In genomic region chr9:127909839-127910273, GRCh38 we compare ENCODE assay signal across 20 cellular contexts. TPM values are rescaled to one million over a fixed set of nuclear protein-coding genes. Genes with fewer than 3 reads are reported as not detected.
A peak's percentile ranks its signal among the peaks of the same experiment; 100 is the strongest.
DNase-seq lines count a peak whose midpoint lies in the region; ATAC-seq and TF ChIP-seq lines count a peak whose summit lies in the region.
"Had no signal": no experiment of that assay in that cellular context is flagged by ENCODE, and none has a peak within 500 bp of the region (broad histone marks: within the 10 kb centered on the region; RNA-seq: fewer than 3 reads in every experiment).

No MANE protein-coding gene starts in this region.

- H3K4me3 Mint-ChIP-seq in CD4-positive, alpha-beta T cell = no peak overlapping the region
- H3K4me3 Mint-ChIP-seq in stimulated activated effector memory CD8-positive, alpha-beta T cell treated with anti-CD3 and anti-CD28 coated beads, Interleukin-12 subunit alpha, Interleukin-12 subunit beta, amount 100 ng/mL, for 72 hours = no peak overlapping the region
- H3K4me3 Mint-ChIP-seq: stimulated activated naive CD8-positive, alpha-beta T cell treated with anti-CD3 and anti-CD28 coated beads, Interleukin-15, Interleukin-2, amounts not matched to agents 100 ng/mL and 50 ng/mL, for 24 hours had no signal

- no peaks in the 10 kb centered on the region for H3K9me3 ChIP-seq in CD4-positive, alpha-beta T cell (ENCODE audit: control insufficient read depth, low read length)
- H3K9me3 ChIP-seq in OCI-LY1 (ENCODE audit: low read length) = no peaks in the 10 kb centered on the region
- H3K9me3 ChIP-seq: spleen, thyroid gland had no signal

- H3K9ac ChIP-seq in OCI-LY1 (ENCODE audit: low read length) = no peak overlapping the region

- intact Hi-C loops in CD4-positive, alpha-beta T cell (cut with DNase I, micrococcal nuclease) = loop anchor here (5.0 kb wide), 3 partner anchors 33 to 173 kb away; partner anchors contain the start of genes AK1 (in 1 of the 2), CDK9 (in 1 of the 2) and TOR2A (in 1 of the 2)

- no peaks in the 10 kb centered on the region for H3K27me3 ChIP-seq in CD4-positive, alpha-beta T cell (ENCODE audit: control insufficient read depth, insufficient read depth, low read length)
- H3K27me3 ChIP-seq in OCI-LY1 (ENCODE audit: insufficient read depth, low read length) = no peaks in the 10 kb centered on the region
- H3K27me3 ChIP-seq: cardiac muscle cell, spleen, thyroid gland had no signal

- H3K4me3 ChIP-seq in OCI-LY1 (ENCODE audit: low read depth, low read length, poor library complexity, severe bottlenecking) = no peak overlapping the region
- H3K4me3 ChIP-seq: cardiac muscle cell, spleen, thyroid gland had no signal

- H3K9me3 Mint-ChIP-seq in CD4-positive, alpha-beta T cell = no peaks in the 10 kb centered on the region
- no peaks in the 10 kb centered on the region for H3K9me3 Mint-ChIP-seq in stimulated activated effector memory CD8-positive, alpha-beta T cell treated with anti-CD3 and anti-CD28 coated beads, Interleukin-12 subunit alpha, Interleukin-12 subunit beta, amount 100 ng/mL, for 72 hours
- H3K9me3 Mint-ChIP-seq: stimulated activated naive CD8-positive, alpha-beta T cell treated with anti-CD3 and anti-CD28 coated beads, Interleukin-15, Interleukin-2, amounts not matched to agents 100 ng/mL and 50 ng/mL, for 24 hours had no signal

- peaks cover 7% of the 10 kb centered on the region; the same call in 1 of the 2 replicates for H3F3A ChIP-seq in OCI-LY1 (ENCODE audit: insufficient read depth, low read length)

- TF ChIP-seq CTCF in CD4-positive, alpha-beta T cell (IDR thresholded peaks at IDR 0.05) = no peak
- no peak for TF ChIP-seq CTCF in OCI-LY1 (IDR thresholded peaks at IDR 0.05; ENCODE audit: low read length)

- peaks cover 29% of the 10 kb centered on the region for H3K4me1 Mint-ChIP-seq in CD4-positive, alpha-beta T cell (ENCODE audit: low read depth)
- H3K4me1 Mint-ChIP-seq in stimulated activated effector memory CD8-positive, alpha-beta T cell treated with anti-CD3 and anti-CD28 coated beads, Interleukin-12 subunit alpha, Interleukin-12 subunit beta, amount 100 ng/mL, for 72 hours = peaks cover 48% of the 10 kb centered on the region

- ATAC-seq in CD4-positive, alpha-beta T cell (ENCODE audit: poor library complexity) = no peak
- ATAC-seq in esophagus mucosa (peak; percentile 1), GM21526 (IDR thresholded peaks at IDR 0.05; ENCODE audit: low FRiP score, unreplicated experiment) (no peak)
- no peak for ATAC-seq in stimulated activated effector memory CD8-positive, alpha-beta T cell treated with anti-CD3 and anti-CD28 coated beads, Interleukin-12 subunit alpha, Interleukin-12 subunit beta, amount 100 ng/mL, for 72 hours

- H2AFZ ChIP-seq in OCI-LY1 (ENCODE audit: low read length) = no peak overlapping the region

- H3K27ac Mint-ChIP-seq in CD4-positive, alpha-beta T cell = peak overlapping the region; percentile 55
- H3K27ac Mint-ChIP-seq in stimulated activated effector memory CD8-positive, alpha-beta T cell treated with anti-CD3 and anti-CD28 coated beads, Interleukin-12 subunit alpha, Interleukin-12 subunit beta, amount 100 ng/mL, for 72 hours = peak overlapping the region; percentile 95

- no peak overlapping the region for H3K27ac ChIP-seq in CD4-positive, alpha-beta T cell (ENCODE audit: low read depth, low read length)
- H3K27ac ChIP-seq in OCI-LY1 (ENCODE audit: low read depth, low read length, poor library complexity, severe bottlenecking) = peak overlapping the region; percentile 7
- H3K27ac ChIP-seq: cardiac muscle cell had no signal

- no peak for DNase-seq in CD4-positive, alpha-beta T cell
- no peak for DNase-seq in stimulated activated effector memory CD8-positive, alpha-beta T cell treated with anti-CD3 and anti-CD28 coated beads, Interleukin-12 subunit alpha, Interleukin-12 subunit beta, amount 100 ng/mL, for 72 hours (ENCODE audit: low spot score in 2 of 2)
- DNase-seq in activated gamma-delta T cell (lab: John Stamatoyannopoulos, UW) = no peak
- no peak for DNase-seq in amygdala (lab: John Stamatoyannopoulos, UW)
- DNase-seq: activated CD4-positive, alpha-beta T cell treated with anti-CD3 and anti-CD28 coated beads, Interleukin-2, amount 50 U/mL, for 48 hours; activated CD4-positive, CD25-positive, alpha-beta regulatory T cell; DMS153; glutamatergic neuron; KBM-7; mammary epithelial cell; NCI-H146; SHP77 treated with DMSO at 0.1 percent for 48 hours; spleen; stimulated activated CD4-positive, alpha-beta T cell treated with anti-CD3 and anti-CD28 coated beads, Interleukin-4, amount 100 ng/mL, for 24 hours; thyroid gland had no signal

- CTCF ChIA-PET in CD4-positive, alpha-beta T cell (lab: Charles Lee) = interaction anchor here (0.8 to 2.1 kb wide), 5 partner anchors 11 to 174 kb away, joined by 3 to 9 read pairs (median 6); partner anchors contain the start of genes ST6GALNAC6 and TOR2A

- no peak overlapping the region for H3K4me2 ChIP-seq in OCI-LY1 (ENCODE audit: low read length)

- H3K4me1 ChIP-seq in OCI-LY1 (ENCODE audit: insufficient read depth, low read length, severe bottlenecking) = peaks cover 55% of the 10 kb centered on the region

- no peaks in the 10 kb centered on the region for H3K9me2 ChIP-seq in OCI-LY1 (ENCODE audit: low read depth, low read length)

- no peaks in the 10 kb centered on the region for H3K27me3 Mint-ChIP-seq in CD4-positive, alpha-beta T cell
- H3K27me3 Mint-ChIP-seq: stimulated activated naive CD8-positive, alpha-beta T cell treated with anti-CD3 and anti-CD28 coated beads, Interleukin-15, Interleukin-2, amounts not matched to agents 100 ng/mL and 50 ng/mL, for 24 hours had no signal

- POLR2A ChIA-PET in CD4-positive, alpha-beta T cell (lab: Charles Lee) = interaction anchor here (0.9 kb wide), 1 partner anchor 11 kb away, joined by 3 read pairs; no protein-coding TSS in a partner anchor

- no peaks in the 10 kb centered on the region for H3K79me2 ChIP-seq in OCI-LY1 (ENCODE audit: insufficient read depth, low read length)

- peaks cover 54% of the 10 kb centered on the region for H3K36me3 ChIP-seq in OCI-LY1 (ENCODE audit: insufficient read depth, low read length)

- H3K36me3 Mint-ChIP-seq in CD4-positive, alpha-beta T cell (ENCODE audit: low read depth) = peaks cover 37% of the 10 kb centered on the region
- peaks cover 80% of the 10 kb centered on the region for H3K36me3 Mint-ChIP-seq in stimulated activated effector memory CD8-positive, alpha-beta T cell treated with anti-CD3 and anti-CD28 coated beads, Interleukin-12 subunit alpha, Interleukin-12 subunit beta, amount 100 ng/mL, for 72 hours

- H4K20me1 ChIP-seq in OCI-LY1 (ENCODE audit: insufficient read depth, low read length) = no peaks in the 10 kb centered on the region

RNA-seq across cellular contexts. Expression of gene ST6GALNAC4, which starts 7.0 kb away (rescaled TPM):
- total RNA-seq in CD4-positive, alpha-beta T cell = 10 to 100 TPM; 28.7 to 30.2 TPM
- 11.4 TPM for total RNA-seq in esophagus mucosa

RNA-seq across cellular contexts. Expression of gene ST6GALNAC6, which starts 10.5 kb away (rescaled TPM):
- 10 to 100 TPM; 93.1 to 97.5 TPM for total RNA-seq in CD4-positive, alpha-beta T cell
- total RNA-seq in esophagus mucosa = 13.0 TPM

RNA-seq across cellular contexts. Expression of gene PIP5KL1, which starts 20.7 kb away (rescaled TPM):
- 1 to 10 TPM; 2.9 to 3.3 TPM for total RNA-seq in CD4-positive, alpha-beta T cell
- 4.3 TPM for total RNA-seq in esophagus mucosa

RNA-seq across cellular contexts. Expression of gene DPM2, which starts 27.8 kb away (rescaled TPM):
- 10 to 100 TPM; 41.7 to 47.6 TPM for total RNA-seq in CD4-positive, alpha-beta T cell
- total RNA-seq in esophagus mucosa = 25.7 TPM

RNA-seq across cellular contexts. Expression of gene AK1, which starts 32.4 kb away (rescaled TPM):
- total RNA-seq in CD4-positive, alpha-beta T cell = 10 to 100 TPM; 46.7 to 52.6 TPM
- 39.9 TPM for total RNA-seq in esophagus mucosa
